In the genomic region with DNA sequence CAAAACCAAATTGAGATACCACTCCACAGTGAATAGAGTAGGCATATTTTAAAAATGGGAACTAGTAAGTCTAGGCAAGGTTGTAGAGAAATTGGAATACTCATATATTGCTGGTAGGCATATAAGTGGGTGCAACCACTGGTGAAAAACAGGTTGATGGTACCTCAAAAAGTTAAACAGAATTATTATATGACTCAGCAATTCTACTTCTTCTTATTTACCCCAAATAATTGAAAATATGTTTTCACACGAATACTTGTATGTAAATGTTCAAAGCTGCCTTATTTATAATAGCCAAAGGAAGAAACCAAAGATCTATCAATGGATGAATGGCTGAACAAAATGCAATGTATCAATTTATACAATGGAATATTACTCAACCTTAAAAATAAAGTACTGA, we compare ENCODE assay signal across 39 cellular contexts.
"Had no signal": no experiment of that assay in that cellular context is flagged by ENCODE, and none has a peak within 500 bp of the region (broad histone marks: within the 10 kb centered on the region; RNA-seq: fewer than 3 reads in every experiment).

No MANE protein-coding gene starts in this region.

- H3K27me3 ChIP-seq: adrenal gland, ascending aorta, brain microvascular endothelial cell, breast epithelium, cardiac muscle cell had no signal

- H3K9me3 ChIP-seq: ascending aorta, body of pancreas, breast epithelium had no signal

- ATAC-seq: activated naive CD4-positive, alpha-beta T cell treated with anti-CD3 and anti-CD28 coated beads, Interleukin-2, amount 50 U/mL, for 72 hours; activated naive CD8-positive, alpha-beta T cell treated with anti-CD3 and anti-CD28 coated beads, Interleukin-2, amount 50 U/mL, for 24 hours; activated T-cell treated with anti-CD3 and anti-CD28 coated beads, Interleukin-2, amount 50 U/mL, for 4 hours; activated T-cell treated with anti-CD3 and anti-CD28 coated beads, Interleukin-2, amount 50 U/mL, for 72 hours; activated T-helper 17 cell treated with anti-CD3 and anti-CD28 coated beads, Interleukin-2, amount 50 U/mL, for 72 hours; body of pancreas had no signal

- H3K27ac Mint-ChIP-seq: activated naive CD4-positive, alpha-beta T cell treated with anti-CD3 and anti-CD28 coated beads for 36 hours; activated naive CD4-positive, alpha-beta T cell treated with anti-CD3 and anti-CD28 coated beads, Interleukin-2, amount 10 ng/mL, durations not matched to agents 7 days and 5 days; activated naive CD4-positive, alpha-beta T cell treated with anti-CD3 and anti-CD28 coated beads, Interleukin-2, amount 50 U/mL, for 24 hours; activated naive CD4-positive, alpha-beta T cell treated with anti-CD3 and anti-CD28 coated beads, Interleukin-2, amount 50 U/mL, for 72 hours; activated naive CD8-positive, alpha-beta T cell; activated naive CD8-positive, alpha-beta T cell treated with anti-CD3 and anti-CD28 coated beads for 36 hours; activated naive CD8-positive, alpha-beta T cell treated with anti-CD3 and anti-CD28 coated beads, Interleukin-2, amount 10 ng/mL, durations not matched to agents 7 days and 5 days; activated naive CD8-positive, alpha-beta T cell treated with anti-CD3 and anti-CD28 coated beads, Interleukin-2, amount 50 U/mL, for 24 hours; activated T-cell treated with anti-CD3 and anti-CD28 coated beads, Interleukin-2, amount 50 U/mL, for 72 hours; activated T-helper 1 cell treated with anti-CD3 and anti-CD28 coated beads, Interleukin-12 subunit alpha, Interleukin-12 subunit beta, Interleukin-2, Interleukin-4 antibody, amounts not matched to agents 30 ng/mL and 10 ng/mL and 1 ng/mL, durations not matched to agents 14 hours and 24 hours and 36 hours; activated T-helper 17 cell treated with anti-CD3 and anti-CD28 coated beads, Interleukin-2, amount 50 U/mL, for 72 hours; activated T-helper 2 cell treated with anti-CD3 and anti-CD28 coated beads, Interferon-gamma antibody, Interleukin-2, Interleukin-4, amounts not matched to agents 10 μg/mL and 5 μg/mL and 100 μg/mL, durations not matched to agents 14 hours and 24 hours and 36 hours; brain had no signal

- H3K36me3 ChIP-seq: adrenal gland, ascending aorta, brain microvascular endothelial cell, breast epithelium, cardiac muscle cell had no signal

- DNase-seq: activated effector memory CD4-positive, alpha-beta T cell treated with anti-CD3 and anti-CD28 coated beads, Interleukin-2, amount 50 U/mL, for 16 hours; activated effector memory CD4-positive, alpha-beta T cell treated with Interleukin-2 at 50 U/mL for 16 hours; activated gamma-delta T cell; activated gamma-delta T cell treated with Interleukin-2 at 50 U/mL for 16 hours; activated naive CD4-positive, alpha-beta T cell; activated naive CD4-positive, alpha-beta T cell treated with anti-CD3 and anti-CD28 coated beads for 36 hours; activated naive CD4-positive, alpha-beta T cell treated with anti-CD3 and anti-CD28 coated beads, Interleukin-2, amount 10 ng/mL, durations not matched to agents 7 days and 5 days; activated naive CD4-positive, alpha-beta T cell treated with anti-CD3 and anti-CD28 coated beads, Interleukin-2, amount 50 U/mL, for 16 hours; activated naive CD4-positive, alpha-beta T cell treated with Interleukin-2 at 50 U/mL for 16 hours; activated naive CD8-positive, alpha-beta T cell treated with anti-CD3 and anti-CD28 coated beads for 36 hours; activated naive CD8-positive, alpha-beta T cell treated with anti-CD3 and anti-CD28 coated beads, Interleukin-2, amount 10 ng/mL, durations not matched to agents 7 days and 5 days; activated naive CD8-positive, alpha-beta T cell treated with anti-CD3 and anti-CD28 coated beads, Interleukin-2, amount 50 U/mL, for 24 hours; activated T-cell treated with anti-CD3 and anti-CD28 coated beads, Interleukin-2, amount 50 U/mL, for 4 hours; activated T-cell treated with anti-CD3 and anti-CD28 coated beads, Interleukin-2, amount 50 U/mL, for 48 hours; activated T-cell treated with anti-CD3 and anti-CD28 coated beads, Interleukin-2, amount 50 U/mL, for 72 hours; adrenal gland; amniotic stem cell; amygdala; anterior cingulate cortex; aorta; body of pancreas; brain microvascular endothelial cell; caudate nucleus; central memory CD4-positive, alpha-beta T cell; cerebellar nuclear complex had no signal

- H3K4me3 ChIP-seq: adrenal gland, ascending aorta, body of pancreas, breast epithelium, cardiac muscle cell had no signal

- H3K27ac ChIP-seq: adrenal gland, ascending aorta, body of pancreas, brain microvascular endothelial cell, breast epithelium, cardiac muscle cell had no signal

- H3K4me3 Mint-ChIP-seq: activated naive CD4-positive, alpha-beta T cell treated with anti-CD3 and anti-CD28 coated beads for 36 hours; activated naive CD4-positive, alpha-beta T cell treated with anti-CD3 and anti-CD28 coated beads, Interleukin-2, amount 10 ng/mL, durations not matched to agents 7 days and 5 days; activated naive CD4-positive, alpha-beta T cell treated with anti-CD3 and anti-CD28 coated beads, Interleukin-2, amount 50 U/mL, for 24 hours; activated naive CD8-positive, alpha-beta T cell; activated naive CD8-positive, alpha-beta T cell treated with anti-CD3 and anti-CD28 coated beads for 36 hours; activated naive CD8-positive, alpha-beta T cell treated with anti-CD3 and anti-CD28 coated beads, Interleukin-2, amount 10 ng/mL, durations not matched to agents 7 days and 5 days; activated naive CD8-positive, alpha-beta T cell treated with anti-CD3 and anti-CD28 coated beads, Interleukin-2, amount 50 U/mL, for 24 hours; activated T-cell treated with anti-CD3 and anti-CD28 coated beads, Interleukin-2, amount 50 U/mL, for 4 hours; activated T-cell treated with anti-CD3 and anti-CD28 coated beads, Interleukin-2, amount 50 U/mL, for 72 hours; activated T-helper 1 cell treated with anti-CD3 and anti-CD28 coated beads, Interleukin-12 subunit alpha, Interleukin-12 subunit beta, Interleukin-2, Interleukin-4 antibody, amounts not matched to agents 30 ng/mL and 10 ng/mL and 1 ng/mL, durations not matched to agents 14 hours and 24 hours and 36 hours; activated T-helper 17 cell treated with anti-CD3 and anti-CD28 coated beads, Interleukin-2, amount 50 U/mL, for 72 hours; brain; central memory CD8-positive, alpha-beta T cell had no signal

- FAIRE-seq: astrocyte, bronchial epithelial cell, colon had no signal

- H3K36me3 Mint-ChIP-seq: activated naive CD4-positive, alpha-beta T cell treated with anti-CD3 and anti-CD28 coated beads, Interleukin-2, amount 10 ng/mL, durations not matched to agents 7 days and 5 days; activated naive CD4-positive, alpha-beta T cell treated with anti-CD3 and anti-CD28 coated beads, Interleukin-2, amount 50 U/mL, for 24 hours; activated naive CD8-positive, alpha-beta T cell; activated naive CD8-positive, alpha-beta T cell treated with anti-CD3 and anti-CD28 coated beads, Interleukin-2, amount 10 ng/mL, durations not matched to agents 7 days and 5 days; brain had no signal

- H3K27me3 Mint-ChIP-seq: activated naive CD4-positive, alpha-beta T cell treated with anti-CD3 and anti-CD28 coated beads, Interleukin-2, amount 10 ng/mL, durations not matched to agents 7 days and 5 days; activated naive CD4-positive, alpha-beta T cell treated with anti-CD3 and anti-CD28 coated beads, Interleukin-2, amount 50 U/mL, for 24 hours; activated naive CD8-positive, alpha-beta T cell; activated naive CD8-positive, alpha-beta T cell treated with anti-CD3 and anti-CD28 coated beads for 36 hours; activated naive CD8-positive, alpha-beta T cell treated with anti-CD3 and anti-CD28 coated beads, Interleukin-2, amount 10 ng/mL, durations not matched to agents 7 days and 5 days; activated naive CD8-positive, alpha-beta T cell treated with anti-CD3 and anti-CD28 coated beads, Interleukin-2, amount 50 U/mL, for 24 hours; activated T-helper 17 cell treated with anti-CD3 and anti-CD28 coated beads, Interleukin-2, amount 50 U/mL, for 72 hours; brain; central memory CD8-positive, alpha-beta T cell had no signal

- H3K4me1 ChIP-seq: adrenal gland, ascending aorta, body of pancreas, breast epithelium had no signal

- H3K4me1 Mint-ChIP-seq: activated naive CD4-positive, alpha-beta T cell treated with anti-CD3 and anti-CD28 coated beads, Interleukin-2, amount 10 ng/mL, durations not matched to agents 7 days and 5 days; activated naive CD4-positive, alpha-beta T cell treated with anti-CD3 and anti-CD28 coated beads, Interleukin-2, amount 50 U/mL, for 24 hours; activated naive CD8-positive, alpha-beta T cell treated with anti-CD3 and anti-CD28 coated beads for 36 hours; activated naive CD8-positive, alpha-beta T cell treated with anti-CD3 and anti-CD28 coated beads, Interleukin-2, amount 10 ng/mL, durations not matched to agents 7 days and 5 days; activated naive CD8-positive, alpha-beta T cell treated with anti-CD3 and anti-CD28 coated beads, Interleukin-2, amount 50 U/mL, for 24 hours; activated T-helper 17 cell treated with anti-CD3 and anti-CD28 coated beads, Interleukin-2, amount 50 U/mL, for 72 hours; brain; central memory CD8-positive, alpha-beta T cell had no signal
